Comparison of ENCODE assay signal across 1 cellular context in the genomic region with DNA sequence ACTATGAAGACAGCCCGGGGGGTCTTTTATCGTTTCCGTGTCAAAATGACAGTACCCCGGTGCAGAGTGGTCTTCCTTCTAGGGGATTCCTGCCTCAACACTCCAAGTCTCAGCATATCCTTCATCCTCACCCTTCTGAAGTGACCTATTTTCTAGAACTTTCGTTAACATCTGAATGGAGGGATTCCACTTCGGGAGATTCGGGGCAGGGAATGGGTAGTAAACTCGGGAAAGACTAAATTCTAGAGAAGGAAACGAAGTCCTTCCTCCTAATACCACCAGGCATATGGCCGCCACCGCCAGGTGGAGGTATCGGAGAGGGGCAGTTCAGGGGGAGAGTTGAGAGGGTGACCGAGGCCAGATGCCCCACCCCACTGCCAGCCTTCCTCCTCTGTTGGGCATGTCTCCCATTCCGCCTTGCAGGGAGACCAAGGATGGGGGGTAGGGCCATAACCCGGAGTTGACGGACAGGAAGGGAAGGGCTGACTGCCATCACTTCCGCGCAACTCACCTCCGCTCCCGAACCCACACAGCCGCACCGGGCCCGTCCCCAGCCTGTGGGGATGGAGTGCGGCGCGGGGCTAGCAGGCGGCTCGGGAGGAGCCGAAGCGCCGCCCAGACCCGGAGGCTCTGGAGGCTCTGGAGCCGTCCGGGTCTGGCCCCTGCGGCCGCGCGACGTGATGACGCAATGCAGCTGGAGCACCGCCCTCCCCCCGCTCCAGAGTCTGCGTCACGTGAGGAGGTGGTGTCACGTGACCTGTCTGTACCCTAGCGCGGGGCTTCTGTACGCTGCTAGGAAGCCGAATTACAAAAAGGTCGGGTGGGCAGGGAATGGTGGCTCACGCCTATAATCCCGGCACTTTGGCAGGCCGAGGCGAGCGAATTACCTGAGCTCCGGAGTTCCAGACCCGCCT.
A peak's percentile ranks its signal among the peaks of the same experiment; 100 is the strongest.
TF ChIP-seq lines count a peak whose summit lies in the region.

A gene (minus strand): TSS at position 657 of the 914 bp plus-strand sequence. CDS start 2,072 bp downstream, outside the sequence.

TF ChIP-seq in K562, 482 proteins besides CTCF, POLR2A, EP300 and RAD21 (continued from another document and continues in another):
- TF ChIP-seq NR2C2 (CRISPR knock-in tag; IDR thresholded peaks at IDR 0.05) (peak; percentile 56), NR2C2 (tag; IDR thresholded peaks at IDR 0.05) (peak; percentile 88), KLF10 (CRISPR knock-in tag; IDR thresholded peaks at IDR 0.05) (no peak), SIN3A (IDR thresholded peaks at IDR 0.05; ENCODE audit: borderline replicate concordance in 2 of 2, control insufficient read depth in 1 of 2, low read depth in 2 of 2, low read length in 2 of 2) (peak; percentile 92 to 94), HLTF (IDR thresholded peaks at IDR 0.05) (peak; percentile 50; the same call in 1 of the 2 replicates), EHMT2 (IDR thresholded peaks at IDR 0.05) (no peak), BRD4 (IDR thresholded peaks at IDR 0.05) (no peak), KDM1A (IDR thresholded peaks at IDR 0.05) (peak in 1 of 2 experiments; percentile 45; a peak in 2 of 4 replicates), FOXA3 (CRISPR knock-in tag; conservative IDR thresholded peaks at IDR 0.05 in 1 of 2, IDR thresholded peaks at IDR 0.05 in 1 of 2) (no peak), ZNF57 (CRISPR knock-in tag; IDR thresholded peaks at IDR 0.05) (no peak), ZBTB7A (IDR thresholded peaks at IDR 0.05; ENCODE audit: borderline replicate concordance, control insufficient read depth, low read depth, low read length) (peak; percentile 97), ZBED1 (IDR thresholded peaks at IDR 0.05) (peak; percentile 39; the same call in 1 of the 2 replicates), SUPT5H (IDR thresholded peaks at IDR 0.05) (peak; percentile 96), FOXJ2 (tag; IDR thresholded peaks at IDR 0.05) (peak; percentile 71; the same call in 1 of the 2 replicates), ETV5 (CRISPR knock-in tag; IDR thresholded peaks at IDR 0.05; ENCODE audit: low read depth) (peak; percentile 67; the same call in 1 of the 2 replicates), SIX5 (IDR thresholded peaks at IDR 0.05; ENCODE audit: borderline replicate concordance in 1 of 2, insufficient read depth in 1 of 2, low read depth in 1 of 2, low read length in 2 of 2) (peak in 1 of 2 experiments; percentile 28; a peak in 3 of 4 replicates)
- TF ChIP-seq, protein P1, sequence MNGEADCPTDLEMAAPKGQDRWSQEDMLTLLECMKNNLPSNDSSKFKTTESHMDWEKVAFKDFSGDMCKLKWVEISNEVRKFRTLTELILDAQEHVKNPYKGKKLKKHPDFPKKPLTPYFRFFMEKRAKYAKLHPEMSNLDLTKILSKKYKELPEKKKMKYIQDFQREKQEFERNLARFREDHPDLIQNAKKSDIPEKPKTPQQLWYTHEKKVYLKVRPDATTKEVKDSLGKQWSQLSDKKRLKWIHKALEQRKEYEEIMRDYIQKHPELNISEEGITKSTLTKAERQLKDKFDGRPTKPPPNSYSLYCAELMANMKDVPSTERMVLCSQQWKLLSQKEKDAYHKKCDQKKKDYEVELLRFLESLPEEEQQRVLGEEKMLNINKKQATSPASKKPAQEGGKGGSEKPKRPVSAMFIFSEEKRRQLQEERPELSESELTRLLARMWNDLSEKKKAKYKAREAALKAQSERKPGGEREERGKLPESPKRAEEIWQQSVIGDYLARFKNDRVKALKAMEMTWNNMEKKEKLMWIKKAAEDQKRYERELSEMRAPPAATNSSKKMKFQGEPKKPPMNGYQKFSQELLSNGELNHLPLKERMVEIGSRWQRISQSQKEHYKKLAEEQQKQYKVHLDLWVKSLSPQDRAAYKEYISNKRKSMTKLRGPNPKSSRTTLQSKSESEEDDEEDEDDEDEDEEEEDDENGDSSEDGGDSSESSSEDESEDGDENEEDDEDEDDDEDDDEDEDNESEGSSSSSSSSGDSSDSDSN (IDR thresholded peaks at IDR 0.05; ENCODE audit: borderline replicate concordance in 1 of 2, low read depth in 2 of 2, low read length in 2 of 2) = peak; percentile 91 to 95
- TF ChIP-seq, protein P2, sequence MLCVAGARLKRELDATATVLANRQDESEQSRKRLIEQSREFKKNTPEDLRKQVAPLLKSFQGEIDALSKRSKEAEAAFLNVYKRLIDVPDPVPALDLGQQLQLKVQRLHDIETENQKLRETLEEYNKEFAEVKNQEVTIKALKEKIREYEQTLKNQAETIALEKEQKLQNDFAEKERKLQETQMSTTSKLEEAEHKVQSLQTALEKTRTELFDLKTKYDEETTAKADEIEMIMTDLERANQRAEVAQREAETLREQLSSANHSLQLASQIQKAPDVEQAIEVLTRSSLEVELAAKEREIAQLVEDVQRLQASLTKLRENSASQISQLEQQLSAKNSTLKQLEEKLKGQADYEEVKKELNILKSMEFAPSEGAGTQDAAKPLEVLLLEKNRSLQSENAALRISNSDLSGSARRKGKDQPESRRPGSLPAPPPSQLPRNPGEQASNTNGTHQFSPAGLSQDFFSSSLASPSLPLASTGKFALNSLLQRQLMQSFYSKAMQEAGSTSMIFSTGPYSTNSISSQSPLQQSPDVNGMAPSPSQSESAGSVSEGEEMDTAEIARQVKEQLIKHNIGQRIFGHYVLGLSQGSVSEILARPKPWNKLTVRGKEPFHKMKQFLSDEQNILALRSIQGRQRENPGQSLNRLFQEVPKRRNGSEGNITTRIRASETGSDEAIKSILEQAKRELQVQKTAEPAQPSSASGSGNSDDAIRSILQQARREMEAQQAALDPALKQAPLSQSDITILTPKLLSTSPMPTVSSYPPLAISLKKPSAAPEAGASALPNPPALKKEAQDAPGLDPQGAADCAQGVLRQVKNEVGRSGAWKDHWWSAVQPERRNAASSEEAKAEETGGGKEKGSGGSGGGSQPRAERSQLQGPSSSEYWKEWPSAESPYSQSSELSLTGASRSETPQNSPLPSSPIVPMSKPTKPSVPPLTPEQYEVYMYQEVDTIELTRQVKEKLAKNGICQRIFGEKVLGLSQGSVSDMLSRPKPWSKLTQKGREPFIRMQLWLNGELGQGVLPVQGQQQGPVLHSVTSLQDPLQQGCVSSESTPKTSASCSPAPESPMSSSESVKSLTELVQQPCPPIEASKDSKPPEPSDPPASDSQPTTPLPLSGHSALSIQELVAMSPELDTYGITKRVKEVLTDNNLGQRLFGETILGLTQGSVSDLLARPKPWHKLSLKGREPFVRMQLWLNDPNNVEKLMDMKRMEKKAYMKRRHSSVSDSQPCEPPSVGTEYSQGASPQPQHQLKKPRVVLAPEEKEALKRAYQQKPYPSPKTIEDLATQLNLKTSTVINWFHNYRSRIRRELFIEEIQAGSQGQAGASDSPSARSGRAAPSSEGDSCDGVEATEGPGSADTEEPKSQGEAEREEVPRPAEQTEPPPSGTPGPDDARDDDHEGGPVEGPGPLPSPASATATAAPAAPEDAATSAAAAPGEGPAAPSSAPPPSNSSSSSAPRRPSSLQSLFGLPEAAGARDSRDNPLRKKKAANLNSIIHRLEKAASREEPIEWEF (CRISPR knock-in tag; IDR thresholded peaks at IDR 0.05) = 0 out of 2 replicates have a peak, but pooled peaks have one; percentile 24
- TF ChIP-seq, protein P3, sequence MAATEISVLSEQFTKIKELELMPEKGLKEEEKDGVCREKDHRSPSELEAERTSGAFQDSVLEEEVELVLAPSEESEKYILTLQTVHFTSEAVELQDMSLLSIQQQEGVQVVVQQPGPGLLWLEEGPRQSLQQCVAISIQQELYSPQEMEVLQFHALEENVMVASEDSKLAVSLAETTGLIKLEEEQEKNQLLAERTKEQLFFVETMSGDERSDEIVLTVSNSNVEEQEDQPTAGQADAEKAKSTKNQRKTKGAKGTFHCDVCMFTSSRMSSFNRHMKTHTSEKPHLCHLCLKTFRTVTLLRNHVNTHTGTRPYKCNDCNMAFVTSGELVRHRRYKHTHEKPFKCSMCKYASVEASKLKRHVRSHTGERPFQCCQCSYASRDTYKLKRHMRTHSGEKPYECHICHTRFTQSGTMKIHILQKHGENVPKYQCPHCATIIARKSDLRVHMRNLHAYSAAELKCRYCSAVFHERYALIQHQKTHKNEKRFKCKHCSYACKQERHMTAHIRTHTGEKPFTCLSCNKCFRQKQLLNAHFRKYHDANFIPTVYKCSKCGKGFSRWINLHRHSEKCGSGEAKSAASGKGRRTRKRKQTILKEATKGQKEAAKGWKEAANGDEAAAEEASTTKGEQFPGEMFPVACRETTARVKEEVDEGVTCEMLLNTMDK (IDR thresholded peaks at IDR 0.05; ENCODE audit: borderline replicate concordance, insufficient read depth, low read depth, low read length, poor library complexity, severe bottlenecking) = peak; percentile 42
- TF ChIP-seq, protein P4, sequence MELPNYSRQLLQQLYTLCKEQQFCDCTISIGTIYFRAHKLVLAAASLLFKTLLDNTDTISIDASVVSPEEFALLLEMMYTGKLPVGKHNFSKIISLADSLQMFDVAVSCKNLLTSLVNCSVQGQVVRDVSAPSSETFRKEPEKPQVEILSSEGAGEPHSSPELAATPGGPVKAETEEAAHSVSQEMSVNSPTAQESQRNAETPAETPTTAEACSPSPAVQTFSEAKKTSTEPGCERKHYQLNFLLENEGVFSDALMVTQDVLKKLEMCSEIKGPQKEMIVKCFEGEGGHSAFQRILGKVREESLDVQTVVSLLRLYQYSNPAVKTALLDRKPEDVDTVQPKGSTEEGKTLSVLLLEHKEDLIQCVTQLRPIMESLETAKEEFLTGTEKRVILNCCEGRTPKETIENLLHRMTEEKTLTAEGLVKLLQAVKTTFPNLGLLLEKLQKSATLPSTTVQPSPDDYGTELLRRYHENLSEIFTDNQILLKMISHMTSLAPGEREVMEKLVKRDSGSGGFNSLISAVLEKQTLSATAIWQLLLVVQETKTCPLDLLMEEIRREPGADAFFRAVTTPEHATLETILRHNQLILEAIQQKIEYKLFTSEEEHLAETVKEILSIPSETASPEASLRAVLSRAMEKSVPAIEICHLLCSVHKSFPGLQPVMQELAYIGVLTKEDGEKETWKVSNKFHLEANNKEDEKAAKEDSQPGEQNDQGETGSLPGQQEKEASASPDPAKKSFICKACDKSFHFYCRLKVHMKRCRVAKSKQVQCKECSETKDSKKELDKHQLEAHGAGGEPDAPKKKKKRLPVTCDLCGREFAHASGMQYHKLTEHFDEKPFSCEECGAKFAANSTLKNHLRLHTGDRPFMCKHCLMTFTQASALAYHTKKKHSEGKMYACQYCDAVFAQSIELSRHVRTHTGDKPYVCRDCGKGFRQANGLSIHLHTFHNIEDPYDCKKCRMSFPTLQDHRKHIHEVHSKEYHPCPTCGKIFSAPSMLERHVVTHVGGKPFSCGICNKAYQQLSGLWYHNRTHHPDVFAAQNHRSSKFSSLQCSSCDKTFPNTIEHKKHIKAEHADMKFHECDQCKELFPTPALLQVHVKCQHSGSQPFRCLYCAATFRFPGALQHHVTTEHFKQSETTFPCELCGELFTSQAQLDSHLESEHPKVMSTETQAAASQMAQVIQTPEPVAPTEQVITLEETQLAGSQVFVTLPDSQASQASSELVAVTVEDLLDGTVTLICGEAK (IDR thresholded peaks at IDR 0.05) = peak; percentile 58; the same call in 1 of the 2 replicates
- TF ChIP-seq, protein P4 (CRISPR knock-in tag; IDR thresholded peaks at IDR 0.05) = no peak
- TF ChIP-seq, protein P5, sequence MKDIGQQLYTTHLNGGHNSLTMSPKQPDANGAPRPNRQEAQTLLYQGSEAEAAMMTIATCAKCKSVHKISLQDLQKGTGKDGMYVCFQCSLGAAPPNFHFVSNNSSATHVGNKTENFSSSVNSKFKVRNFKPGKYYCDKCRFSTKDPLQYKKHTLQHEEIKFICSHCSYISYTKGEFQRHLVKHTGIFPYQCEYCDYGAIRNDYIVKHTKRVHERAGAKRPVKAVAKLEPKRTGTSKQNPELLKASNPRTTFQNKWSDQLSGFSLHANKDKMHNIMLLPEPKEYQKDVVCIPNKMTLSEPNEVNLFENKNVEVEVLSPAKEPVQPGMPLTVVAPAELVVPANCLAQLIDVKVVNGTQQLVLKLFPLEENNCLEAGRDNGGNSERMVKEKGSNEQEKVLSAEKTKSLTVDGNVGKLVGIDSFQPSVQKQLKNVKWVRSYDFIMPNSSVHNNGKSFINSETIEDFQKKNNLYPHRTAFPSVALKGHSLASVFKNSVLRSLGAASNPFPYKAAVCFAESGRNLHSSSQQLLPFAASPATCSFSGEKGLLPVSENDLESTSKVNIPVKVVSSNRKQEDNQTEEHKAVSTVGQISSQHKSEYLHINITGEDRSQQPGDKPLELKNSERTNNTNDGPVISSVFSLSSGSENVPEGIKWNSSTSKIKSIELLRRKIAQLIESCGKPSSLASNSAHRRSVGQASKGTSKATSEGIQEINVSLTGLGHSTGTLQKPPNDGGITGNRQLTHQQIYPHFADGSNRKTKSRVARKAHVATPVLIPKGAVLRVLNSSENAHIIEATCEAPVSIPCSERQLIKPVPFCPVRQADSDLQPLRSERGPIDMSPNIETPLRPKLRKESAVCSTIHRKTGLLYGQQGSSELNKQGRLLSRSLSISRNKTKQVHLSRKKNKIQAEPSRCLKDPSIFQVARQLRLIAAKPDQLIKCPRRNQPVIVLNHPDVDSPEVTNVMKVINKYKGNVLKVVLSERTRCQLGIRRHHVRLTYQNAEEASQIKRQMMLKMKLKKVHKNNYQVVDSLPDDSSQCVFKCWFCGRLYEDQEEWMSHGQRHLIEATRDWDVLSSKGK (CRISPR knock-in tag; IDR thresholded peaks at IDR 0.05) = no peak
- TF ChIP-seq, protein P6, sequence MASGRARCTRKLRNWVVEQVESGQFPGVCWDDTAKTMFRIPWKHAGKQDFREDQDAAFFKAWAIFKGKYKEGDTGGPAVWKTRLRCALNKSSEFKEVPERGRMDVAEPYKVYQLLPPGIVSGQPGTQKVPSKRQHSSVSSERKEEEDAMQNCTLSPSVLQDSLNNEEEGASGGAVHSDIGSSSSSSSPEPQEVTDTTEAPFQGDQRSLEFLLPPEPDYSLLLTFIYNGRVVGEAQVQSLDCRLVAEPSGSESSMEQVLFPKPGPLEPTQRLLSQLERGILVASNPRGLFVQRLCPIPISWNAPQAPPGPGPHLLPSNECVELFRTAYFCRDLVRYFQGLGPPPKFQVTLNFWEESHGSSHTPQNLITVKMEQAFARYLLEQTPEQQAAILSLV (tag; IDR thresholded peaks at IDR 0.05) = peak; percentile 96
